2 cellular contexts compared by ENCODE assay signal in the genomic region with DNA sequence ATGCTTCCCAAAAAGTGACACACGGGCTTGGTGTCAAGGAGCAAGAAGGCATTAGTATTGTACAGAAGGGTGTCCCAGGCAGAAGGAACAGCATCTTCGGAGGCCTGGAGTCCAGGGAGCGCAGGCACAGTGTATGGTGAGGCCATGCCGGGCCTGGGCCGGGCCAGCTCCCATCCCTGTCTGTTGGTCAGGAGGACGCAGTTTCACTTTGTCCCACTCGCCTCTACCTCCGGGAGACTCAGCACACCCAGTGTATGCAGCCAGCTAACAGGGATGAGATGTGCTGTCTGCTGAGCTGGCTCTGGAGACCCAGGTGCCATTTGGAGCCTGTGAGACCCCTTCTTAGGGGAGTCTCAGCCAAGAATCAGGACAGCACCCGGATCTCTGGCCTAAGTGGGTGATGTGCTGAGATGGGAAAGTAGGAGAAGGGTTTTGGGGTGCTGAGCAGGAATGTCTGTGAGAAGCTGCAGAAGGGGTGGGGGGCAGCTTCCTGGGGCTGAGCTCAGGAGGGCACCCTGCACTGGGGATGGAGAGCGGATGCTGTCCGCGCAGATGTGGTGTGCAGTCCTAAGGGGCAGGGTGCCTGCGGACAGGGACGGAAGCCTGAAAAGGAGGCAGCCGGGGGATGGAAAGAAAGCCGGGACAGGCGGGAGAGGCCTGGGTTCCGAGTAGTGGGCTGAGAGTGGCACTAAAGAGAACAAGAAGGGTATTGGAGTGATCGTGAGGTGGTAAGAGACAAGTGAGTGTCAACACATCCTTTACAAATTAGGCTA.
TF ChIP-seq lines count a peak whose summit lies in the region.

No MANE protein-coding gene starts in this region.

TF ChIP-seq in IMR-90, 13 proteins besides CTCF, POLR2A, EP300 and RAD21:
- no peak for TF ChIP-seq FOS (IDR thresholded peaks at IDR 0.05; ENCODE audit: low read depth, low read length)
- TF ChIP-seq, protein P1, sequence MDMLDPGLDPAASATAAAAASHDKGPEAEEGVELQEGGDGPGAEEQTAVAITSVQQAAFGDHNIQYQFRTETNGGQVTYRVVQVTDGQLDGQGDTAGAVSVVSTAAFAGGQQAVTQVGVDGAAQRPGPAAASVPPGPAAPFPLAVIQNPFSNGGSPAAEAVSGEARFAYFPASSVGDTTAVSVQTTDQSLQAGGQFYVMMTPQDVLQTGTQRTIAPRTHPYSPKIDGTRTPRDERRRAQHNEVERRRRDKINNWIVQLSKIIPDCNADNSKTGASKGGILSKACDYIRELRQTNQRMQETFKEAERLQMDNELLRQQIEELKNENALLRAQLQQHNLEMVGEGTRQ (IDR thresholded peaks at IDR 0.05; ENCODE audit: low read depth, low read length): no peak
- no peak for TF ChIP-seq RCOR1 (IDR thresholded peaks at IDR 0.05; ENCODE audit: insufficient replicate concordance, low read length)
- TF ChIP-seq MXI1 (IDR thresholded peaks at IDR 0.05; ENCODE audit: borderline replicate concordance, low read depth, low read length): no peak
- no peak for TF ChIP-seq SMC3 (IDR thresholded peaks at IDR 0.05; ENCODE audit: low read depth, low read length)
- TF ChIP-seq NFE2L2 (IDR thresholded peaks at IDR 0.05; ENCODE audit: low read depth, low read length): no peak
- no peak for TF ChIP-seq MAFK (IDR thresholded peaks at IDR 0.05; ENCODE audit: low read depth, low read length)
- TF ChIP-seq, protein P2, sequence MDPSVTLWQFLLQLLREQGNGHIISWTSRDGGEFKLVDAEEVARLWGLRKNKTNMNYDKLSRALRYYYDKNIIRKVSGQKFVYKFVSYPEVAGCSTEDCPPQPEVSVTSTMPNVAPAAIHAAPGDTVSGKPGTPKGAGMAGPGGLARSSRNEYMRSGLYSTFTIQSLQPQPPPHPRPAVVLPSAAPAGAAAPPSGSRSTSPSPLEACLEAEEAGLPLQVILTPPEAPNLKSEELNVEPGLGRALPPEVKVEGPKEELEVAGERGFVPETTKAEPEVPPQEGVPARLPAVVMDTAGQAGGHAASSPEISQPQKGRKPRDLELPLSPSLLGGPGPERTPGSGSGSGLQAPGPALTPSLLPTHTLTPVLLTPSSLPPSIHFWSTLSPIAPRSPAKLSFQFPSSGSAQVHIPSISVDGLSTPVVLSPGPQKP (IDR thresholded peaks at IDR 0.05; ENCODE audit: borderline replicate concordance, low read depth, low read length): no peak
- no peak for TF ChIP-seq CEBPB (IDR thresholded peaks at IDR 0.05; ENCODE audit: low read depth, low read length)
- no peak for TF ChIP-seq RFX5 (IDR thresholded peaks at IDR 0.05; ENCODE audit: low read depth, low read length)
- TF ChIP-seq CHD1 (IDR thresholded peaks at IDR 0.05; ENCODE audit: low read depth, low read length): no peak
- TF ChIP-seq BHLHE40 (IDR thresholded peaks at IDR 0.05; ENCODE audit: low read depth, low read length): no peak
- TF ChIP-seq MAZ (IDR thresholded peaks at IDR 0.05; ENCODE audit: borderline replicate concordance, low read depth, low read length): no peak

TF ChIP-seq in WTC11, 78 proteins besides CTCF, POLR2A, EP300 and RAD21:
- TF ChIP-seq, protein P3, sequence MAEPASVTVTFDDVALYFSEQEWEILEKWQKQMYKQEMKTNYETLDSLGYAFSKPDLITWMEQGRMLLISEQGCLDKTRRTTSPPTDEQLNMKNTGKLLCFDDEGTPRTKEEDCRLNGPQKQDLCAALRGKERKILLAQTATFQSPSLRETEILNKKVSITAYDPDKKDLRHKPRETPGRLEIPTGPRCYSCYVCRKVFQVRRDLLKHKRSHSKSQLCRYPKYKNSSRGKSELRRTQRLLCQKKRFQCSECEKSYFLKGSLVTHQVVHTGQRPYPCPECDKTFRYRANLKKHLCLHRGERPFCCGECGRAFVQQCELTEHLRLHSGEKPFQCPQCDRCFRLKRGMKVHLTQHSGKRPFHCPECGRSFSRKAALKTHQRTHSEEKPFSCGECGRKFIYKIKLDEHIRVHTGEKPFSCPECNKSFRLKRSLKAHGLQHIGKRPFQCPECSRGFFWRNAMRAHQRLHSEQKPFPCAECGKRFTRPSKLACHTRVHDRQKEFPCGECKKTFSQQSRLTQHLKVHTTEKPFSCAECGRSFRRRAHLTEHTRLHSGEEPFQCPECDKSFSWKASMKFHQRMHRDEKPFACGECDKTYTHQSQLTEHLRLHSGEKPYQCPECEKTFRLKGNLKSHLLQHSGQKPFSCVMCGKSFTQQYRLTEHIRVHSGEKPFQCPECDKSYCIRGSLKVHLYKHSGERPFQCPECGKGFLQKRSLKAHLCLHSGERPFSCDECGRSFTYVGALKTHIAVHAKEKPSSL (CRISPR knock-in tag; conservative IDR thresholded peaks at IDR 0.05): no peak
- TF ChIP-seq, protein P4, sequence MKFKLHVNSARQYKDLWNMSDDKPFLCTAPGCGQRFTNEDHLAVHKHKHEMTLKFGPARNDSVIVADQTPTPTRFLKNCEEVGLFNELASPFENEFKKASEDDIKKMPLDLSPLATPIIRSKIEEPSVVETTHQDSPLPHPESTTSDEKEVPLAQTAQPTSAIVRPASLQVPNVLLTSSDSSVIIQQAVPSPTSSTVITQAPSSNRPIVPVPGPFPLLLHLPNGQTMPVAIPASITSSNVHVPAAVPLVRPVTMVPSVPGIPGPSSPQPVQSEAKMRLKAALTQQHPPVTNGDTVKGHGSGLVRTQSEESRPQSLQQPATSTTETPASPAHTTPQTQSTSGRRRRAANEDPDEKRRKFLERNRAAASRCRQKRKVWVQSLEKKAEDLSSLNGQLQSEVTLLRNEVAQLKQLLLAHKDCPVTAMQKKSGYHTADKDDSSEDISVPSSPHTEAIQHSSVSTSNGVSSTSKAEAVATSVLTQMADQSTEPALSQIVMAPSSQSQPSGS (CRISPR knock-in tag; IDR thresholded peaks at IDR 0.05; ENCODE audit: borderline replicate concordance, low read depth): no peak
- TF ChIP-seq NR1H2 (CRISPR knock-in tag; IDR thresholded peaks at IDR 0.05) (no peak), ZNF671 (CRISPR knock-in tag; IDR thresholded peaks at IDR 0.05) (no peak), GTF2I (CRISPR knock-in tag; conservative IDR thresholded peaks at IDR 0.05) (no peak), ZNF263 (CRISPR knock-in tag; IDR thresholded peaks at IDR 0.05; ENCODE audit: low read depth) (no peak), FOXJ3 (CRISPR knock-in tag; IDR thresholded peaks at IDR 0.05; ENCODE audit: borderline replicate concordance) (no peak), GRHL2 (CRISPR knock-in tag; IDR thresholded peaks at IDR 0.05; ENCODE audit: insufficient replicate concordance, severe bottlenecking) (no peak), KAT7 (CRISPR knock-in tag; IDR thresholded peaks at IDR 0.05; ENCODE audit: borderline replicate concordance) (no peak), ATF1 (CRISPR knock-in tag; IDR thresholded peaks at IDR 0.05) (no peak), NFE2L1 (CRISPR knock-in tag; IDR thresholded peaks at IDR 0.05) (no peak), ZNF317 (CRISPR knock-in tag; IDR thresholded peaks at IDR 0.05; ENCODE audit: borderline replicate concordance, low read depth) (no peak), RORB (CRISPR knock-in tag; IDR thresholded peaks at IDR 0.05) (no peak), FOXP1 (CRISPR knock-in tag; IDR thresholded peaks at IDR 0.05; ENCODE audit: borderline replicate concordance) (no peak)
- TF ChIP-seq, protein P5, sequence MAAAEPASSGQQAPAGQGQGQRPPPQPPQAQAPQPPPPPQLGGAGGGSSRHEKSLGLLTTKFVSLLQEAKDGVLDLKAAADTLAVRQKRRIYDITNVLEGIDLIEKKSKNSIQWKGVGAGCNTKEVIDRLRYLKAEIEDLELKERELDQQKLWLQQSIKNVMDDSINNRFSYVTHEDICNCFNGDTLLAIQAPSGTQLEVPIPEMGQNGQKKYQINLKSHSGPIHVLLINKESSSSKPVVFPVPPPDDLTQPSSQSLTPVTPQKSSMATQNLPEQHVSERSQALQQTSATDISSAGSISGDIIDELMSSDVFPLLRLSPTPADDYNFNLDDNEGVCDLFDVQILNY (CRISPR knock-in tag; IDR thresholded peaks at IDR 0.05): no peak
- TF ChIP-seq, protein P6, sequence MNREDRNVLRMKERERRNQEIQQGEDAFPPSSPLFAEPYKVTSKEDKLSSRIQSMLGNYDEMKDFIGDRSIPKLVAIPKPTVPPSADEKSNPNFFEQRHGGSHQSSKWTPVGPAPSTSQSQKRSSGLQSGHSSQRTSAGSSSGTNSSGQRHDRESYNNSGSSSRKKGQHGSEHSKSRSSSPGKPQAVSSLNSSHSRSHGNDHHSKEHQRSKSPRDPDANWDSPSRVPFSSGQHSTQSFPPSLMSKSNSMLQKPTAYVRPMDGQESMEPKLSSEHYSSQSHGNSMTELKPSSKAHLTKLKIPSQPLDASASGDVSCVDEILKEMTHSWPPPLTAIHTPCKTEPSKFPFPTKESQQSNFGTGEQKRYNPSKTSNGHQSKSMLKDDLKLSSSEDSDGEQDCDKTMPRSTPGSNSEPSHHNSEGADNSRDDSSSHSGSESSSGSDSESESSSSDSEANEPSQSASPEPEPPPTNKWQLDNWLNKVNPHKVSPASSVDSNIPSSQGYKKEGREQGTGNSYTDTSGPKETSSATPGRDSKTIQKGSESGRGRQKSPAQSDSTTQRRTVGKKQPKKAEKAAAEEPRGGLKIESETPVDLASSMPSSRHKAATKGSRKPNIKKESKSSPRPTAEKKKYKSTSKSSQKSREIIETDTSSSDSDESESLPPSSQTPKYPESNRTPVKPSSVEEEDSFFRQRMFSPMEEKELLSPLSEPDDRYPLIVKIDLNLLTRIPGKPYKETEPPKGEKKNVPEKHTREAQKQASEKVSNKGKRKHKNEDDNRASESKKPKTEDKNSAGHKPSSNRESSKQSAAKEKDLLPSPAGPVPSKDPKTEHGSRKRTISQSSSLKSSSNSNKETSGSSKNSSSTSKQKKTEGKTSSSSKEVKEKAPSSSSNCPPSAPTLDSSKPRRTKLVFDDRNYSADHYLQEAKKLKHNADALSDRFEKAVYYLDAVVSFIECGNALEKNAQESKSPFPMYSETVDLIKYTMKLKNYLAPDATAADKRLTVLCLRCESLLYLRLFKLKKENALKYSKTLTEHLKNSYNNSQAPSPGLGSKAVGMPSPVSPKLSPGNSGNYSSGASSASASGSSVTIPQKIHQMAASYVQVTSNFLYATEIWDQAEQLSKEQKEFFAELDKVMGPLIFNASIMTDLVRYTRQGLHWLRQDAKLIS (CRISPR knock-in tag; IDR thresholded peaks at IDR 0.05; ENCODE audit: borderline replicate concordance): no peak
